In genomic region chr9:93207326-93207814, GRCh38 we compare ENCODE assay signal across 8 cellular contexts. TPM values are rescaled to one million over a fixed set of nuclear protein-coding genes. Genes with fewer than 3 reads are reported as not detected.
DNase-seq lines count a peak whose midpoint lies in the region; ATAC-seq, FAIRE-seq and TF ChIP-seq lines count a peak whose summit lies in the region.

No MANE protein-coding gene starts in this region.

- H3K4me3 ChIP-seq in left ventricle myocardium inferior = peak overlapping the region; percentile 51
- H3K4me3 ChIP-seq in small intestine (ENCODE audit: low read depth in 1 of 2, low read length in 2 of 2) = no peak overlapping the region

- ATAC-seq in SK-N-SH treated with all-trans-retinoic acid at 6 μM for 48 hours = peak; percentile 77

- peak overlapping the region; percentile 94 for H3K27ac ChIP-seq in left ventricle myocardium inferior (replicated peaks)
- peak overlapping the region; percentile 2 to 70 for H3K27ac ChIP-seq in small intestine (ENCODE audit: low read depth in 1 of 2, low read length in 1 of 2)

- no peak for TF ChIP-seq CTCF in left ventricle myocardium inferior (IDR thresholded peaks at IDR 0.05; ENCODE audit: borderline replicate concordance)

- H3K9me3 ChIP-seq in left ventricle myocardium inferior (replicated peaks) (no peaks in the 10 kb centered on the region), small intestine (ENCODE audit: control insufficient read depth, low read depth) (no peaks in the 10 kb centered on the region)

- H3K27me3 ChIP-seq in left ventricle myocardium inferior (ENCODE audit: low read depth) = no peaks in the 10 kb centered on the region
- H3K27me3 ChIP-seq in small intestine (ENCODE audit: control insufficient read depth in 2 of 2, insufficient read depth in 2 of 2, low read length in 2 of 2) = no peaks in the 10 kb centered on the region

- H3K4me1 ChIP-seq in left ventricle myocardium inferior (peaks cover 80% of the 10 kb centered on the region), small intestine (ENCODE audit: control insufficient read depth in 2 of 2, insufficient read depth in 1 of 2, low read depth in 1 of 2, low read length in 1 of 2) (peaks cover 0 to 9% of the 10 kb centered on the region in 2 donors)

- H3K36me3 ChIP-seq in left ventricle myocardium inferior (no peaks in the 10 kb centered on the region), small intestine (ENCODE audit: control insufficient read depth in 2 of 2, insufficient read depth in 2 of 2, low read length in 2 of 2) (no peaks in the 10 kb centered on the region)

- 29 to 38% (median 37%) methylated on average over 9 of the region's 9 CpGs for WGBS in small intestine, 3 donors

- DNase-seq in LHCN-M2 (ENCODE audit: low read depth) (peak; percentile 28), left ventricle myocardium inferior (peak; percentile 64), small intestine (peak; percentile 63), islet precursor cell (no peak), SHP77 (lab: John Stamatoyannopoulos, UW) (no peak), T-helper 1 cell (no peak)
- no peak for DNase-seq in effector CD8-positive, alpha-beta T cell (lab: John Stamatoyannopoulos, UW)

- no peak for FAIRE-seq in small intestine (lab: Jason Lieb, UNC)

- intact Hi-C loops in left ventricle myocardium inferior (cut with micrococcal nuclease) = no loop called here

TF ChIP-seq in SK-N-SH treated with all-trans-retinoic acid at 6 μM for 48 hours, 23 proteins besides CTCF, POLR2A, EP300 and RAD21:
- TF ChIP-seq ZC3H10 (CRISPR knock-in tag; IDR thresholded peaks at IDR 0.05) (no peak), ZFP30 (CRISPR knock-in tag; IDR thresholded peaks at IDR 0.05) (no peak), ARNTL (CRISPR knock-in tag; IDR thresholded peaks at IDR 0.05; ENCODE audit: borderline replicate concordance, low read depth) (no peak), TSHZ2 (CRISPR knock-in tag; IDR thresholded peaks at IDR 0.05) (no peak), ZNF565 (CRISPR knock-in tag; conservative IDR thresholded peaks at IDR 0.05; ENCODE audit: low read depth) (no peak), ZNF70 (CRISPR knock-in tag; IDR thresholded peaks at IDR 0.05) (no peak), BACH2 (CRISPR knock-in tag; IDR thresholded peaks at IDR 0.05; ENCODE audit: borderline replicate concordance) (no peak), ESRRG (CRISPR knock-in tag; IDR thresholded peaks at IDR 0.05) (no peak), ZFP3 (CRISPR knock-in tag; IDR thresholded peaks at IDR 0.05) (no peak), CREB5 (CRISPR knock-in tag; IDR thresholded peaks at IDR 0.05; ENCODE audit: low read depth) (no peak), TOX (CRISPR knock-in tag; IDR thresholded peaks at IDR 0.05; ENCODE audit: borderline replicate concordance) (no peak), OSR1 (CRISPR knock-in tag; IDR thresholded peaks at IDR 0.05) (no peak), POU6F1 (CRISPR knock-in tag; IDR thresholded peaks at IDR 0.05; ENCODE audit: borderline replicate concordance, low read depth) (no peak), PATZ1 (CRISPR knock-in tag; IDR thresholded peaks at IDR 0.05; ENCODE audit: borderline replicate concordance) (no peak), CSRNP3 (CRISPR knock-in tag; IDR thresholded peaks at IDR 0.05) (no peak), ISL1 (CRISPR knock-in tag; IDR thresholded peaks at IDR 0.05) (no peak), GLIS3 (CRISPR knock-in tag; IDR thresholded peaks at IDR 0.05) (no peak)

RNA-seq across cellular contexts. Expression of gene WNK2, which starts 23.4 kb away (rescaled TPM):
- total RNA-seq in LHCN-M2 (2014; rRNA removed) (not detected in 2 replicates), left ventricle myocardium inferior (218 TPM)
- not detected for polyA plus RNA-seq in LHCN-M2 (2012)
- 10 to 100 TPM; 13.8 to 48.4 (median 19.2) TPM for polyA plus RNA-seq in small intestine

Comparison
In these comparisons a context has a peak if more than half of its experiments do, and no peak if none do; other contexts are left out.
1. DNase-seq: peak in LHCN-M2 (single experiment), left ventricle myocardium inferior (single experiment) and small intestine (single experiment); none in islet precursor cell (single experiment), effector CD8-positive, alpha-beta T cell (single experiment), SHP77 (0 of 2) and T-helper 1 cell (0 of 5).
2. RNA of gene WNK2, which starts 23.4 kb away (total RNA-seq): 218 TPM in left ventricle myocardium inferior (single experiment); not detected in LHCN-M2; every median in the first group is over 100 times any median in the second.